Comparison of ENCODE assay signal across 8 cellular contexts in genomic region chr6:129709909-129710721, GRCh38. TPM values are rescaled to one million over a fixed set of nuclear protein-coding genes. Genes with fewer than 3 reads are reported as not detected.
DNase-seq lines count a peak whose midpoint lies in the region; ATAC-seq and TF ChIP-seq lines count a peak whose summit lies in the region.

Gene ARHGAP18, minus strand, starts transcription at chr6:129710177. Its CDS starts 41 bp downstream, at chr6:129710136.

- ATAC-seq in GM19324 (IDR thresholded peaks at IDR 0.05; ENCODE audit: low FRiP score, unreplicated experiment): peak; percentile 95
- ATAC-seq in HG03460 (IDR thresholded peaks at IDR 0.05; ENCODE audit: unreplicated experiment): peak; percentile 96
- peak; percentile 94 to 97 for ATAC-seq in activated T-cell treated with anti-CD3 and anti-CD28 coated beads, Interleukin-2, amount 50 U/mL, for 4 hours

- no peaks in the 10 kb centered on the region for H3K9me3 ChIP-seq in esophagus muscularis mucosa

- TF ChIP-seq CTCF in CD14-positive monocyte (IDR thresholded peaks at IDR 0.05): no peak
- no peak for TF ChIP-seq CTCF in esophagus muscularis mucosa (IDR thresholded peaks at IDR 0.05)

- no peak for TF ChIP-seq POLR2A in esophagus muscularis mucosa (IDR thresholded peaks at IDR 0.05; ENCODE audit: low read depth)

- H3K4me3 ChIP-seq in esophagus muscularis mucosa: peak within 1 kb of the TSS; percentile 51 to 67 (median 56)

- H3K4me1 Mint-ChIP-seq in CD14-positive monocyte: peaks cover 33% of the 10 kb centered on the region
- peaks cover 33% of the 10 kb centered on the region for H3K4me1 Mint-ChIP-seq in activated T-cell treated with anti-CD3 and anti-CD28 coated beads, Interleukin-2, amount 50 U/mL, for 4 hours (ENCODE audit: low read depth)

- no peaks in the 10 kb centered on the region for H3K9me3 Mint-ChIP-seq in CD14-positive monocyte
- H3K9me3 Mint-ChIP-seq in activated T-cell treated with anti-CD3 and anti-CD28 coated beads, Interleukin-2, amount 50 U/mL, for 4 hours: no peaks in the 10 kb centered on the region

- intact Hi-C loops in CD14-positive monocyte (cut with micrococcal nuclease) (loop anchor here in 1 of 2 donors (5.0 kb wide), 1 partner anchor 38 kb away; no protein-coding TSS in a partner anchor), esophagus muscularis mucosa (cut with DNase I) (no loop called here)

- peak within 1 kb of the TSS; percentile 93 to 99 for H3K4me3 Mint-ChIP-seq in CD14-positive monocyte
- peak within 1 kb of the TSS; percentile 92 for H3K4me3 Mint-ChIP-seq in activated T-cell treated with anti-CD3 and anti-CD28 coated beads, Interleukin-2, amount 50 U/mL, for 4 hours

- DNase-seq in CD14-positive monocyte (ENCODE audit: low spot score) (peak; percentile 88), OCI-M2 (lab: John Stamatoyannopoulos, UW; ENCODE audit: unreplicated experiment) (peak; percentile 88), esophagus muscularis mucosa (ENCODE audit: extremely low spot score) (peak; percentile 96), myocyte (ENCODE audit: low read depth) (peak; percentile 97)
- DNase-seq in activated T-cell treated with anti-CD3 and anti-CD28 coated beads, Interleukin-2, amount 50 U/mL, for 4 hours: peak; percentile 50
- peak; percentile 50 to 60 for DNase-seq in stimulated activated CD8-positive, alpha-beta memory T cell treated with anti-CD3 and anti-CD28 coated beads, Interleukin-7, amount 100 ng/mL, for 48 hours (ENCODE audit: extremely low read depth in 1 of 2, low read depth in 1 of 2)

- H3K27me3 ChIP-seq in esophagus muscularis mucosa: no peaks in the 10 kb centered on the region

- H3K36me3 ChIP-seq in esophagus muscularis mucosa: no peaks in the 10 kb centered on the region

- WGBS in esophagus muscularis mucosa: 5% methylated on average over 28 of the region's 28 CpGs

- H3K27ac Mint-ChIP-seq in CD14-positive monocyte: peak within 1 kb of the TSS; percentile 94 to 99 (median 96)

- TF ChIP-seq EP300 in esophagus muscularis mucosa (IDR thresholded peaks at IDR 0.05): no peak

- H3K4me1 ChIP-seq in esophagus muscularis mucosa: peaks cover 0 to 31% (median 23%) of the 10 kb centered on the region in 4 donors

- peaks cover 8 to 10% of the 10 kb centered on the region in 2 donors for H3K36me3 Mint-ChIP-seq in CD14-positive monocyte
- H3K36me3 Mint-ChIP-seq in activated T-cell treated with anti-CD3 and anti-CD28 coated beads, Interleukin-2, amount 50 U/mL, for 4 hours (ENCODE audit: insufficient read depth): no peaks in the 10 kb centered on the region

- H3K27me3 Mint-ChIP-seq in CD14-positive monocyte (ENCODE audit: low read depth in 3 of 3): peaks cover 3 to 6% (median 3%) of the 10 kb centered on the region in 3 donors
- H3K27me3 Mint-ChIP-seq in activated T-cell treated with anti-CD3 and anti-CD28 coated beads, Interleukin-2, amount 50 U/mL, for 4 hours (ENCODE audit: low read depth): no peaks in the 10 kb centered on the region

- H3K27ac ChIP-seq in esophagus muscularis mucosa (replicated peaks in 1 of 4): peak within 1 kb of the TSS; percentile 64 to 80 (median 68)

RNA-seq across cellular contexts. Expression of gene ARHGAP18, which starts in this region (rescaled TPM):
- 1 to 10 TPM; 3.7 to 5.6 TPM for polyA plus RNA-seq in CD14-positive monocyte
- 1 to 10 TPM; 2.1 to 2.5 (median 2.3) TPM for total RNA-seq in activated T-cell treated with anti-CD3 and anti-CD28 coated beads, Interleukin-2, amount 50 U/mL, for 4 hours
- 10 to 100 TPM in 1 of 4 donors, 1 to 10 TPM in 3; 5.2 to 15.9 (median 7.4) TPM for total RNA-seq in esophagus muscularis mucosa
- 17.1 and 18.4 TPM in 2 replicates for total RNA-seq in myocyte
- 7.4 TPM for polyA plus RNA-seq in myocyte (2012)

Comparison
In these comparisons a context has a peak if more than half of its experiments do, and no peak if none do; other contexts are left out.
1. Peak in every context shown above with its lines: DNase-seq, ATAC-seq, H3K4me3 ChIP-seq and H3K27ac ChIP-seq.